1 cellular context compared by ENCODE assay signal in genomic region chr19:46210634-46211033, GRCh38.
TF ChIP-seq lines count a peak whose summit lies in the region.

No MANE protein-coding gene starts in this region.

TF ChIP-seq in K562, 482 proteins besides CTCF, POLR2A, EP300 and RAD21 (continued from another document and continues in another):
- TF ChIP-seq, protein P1, sequence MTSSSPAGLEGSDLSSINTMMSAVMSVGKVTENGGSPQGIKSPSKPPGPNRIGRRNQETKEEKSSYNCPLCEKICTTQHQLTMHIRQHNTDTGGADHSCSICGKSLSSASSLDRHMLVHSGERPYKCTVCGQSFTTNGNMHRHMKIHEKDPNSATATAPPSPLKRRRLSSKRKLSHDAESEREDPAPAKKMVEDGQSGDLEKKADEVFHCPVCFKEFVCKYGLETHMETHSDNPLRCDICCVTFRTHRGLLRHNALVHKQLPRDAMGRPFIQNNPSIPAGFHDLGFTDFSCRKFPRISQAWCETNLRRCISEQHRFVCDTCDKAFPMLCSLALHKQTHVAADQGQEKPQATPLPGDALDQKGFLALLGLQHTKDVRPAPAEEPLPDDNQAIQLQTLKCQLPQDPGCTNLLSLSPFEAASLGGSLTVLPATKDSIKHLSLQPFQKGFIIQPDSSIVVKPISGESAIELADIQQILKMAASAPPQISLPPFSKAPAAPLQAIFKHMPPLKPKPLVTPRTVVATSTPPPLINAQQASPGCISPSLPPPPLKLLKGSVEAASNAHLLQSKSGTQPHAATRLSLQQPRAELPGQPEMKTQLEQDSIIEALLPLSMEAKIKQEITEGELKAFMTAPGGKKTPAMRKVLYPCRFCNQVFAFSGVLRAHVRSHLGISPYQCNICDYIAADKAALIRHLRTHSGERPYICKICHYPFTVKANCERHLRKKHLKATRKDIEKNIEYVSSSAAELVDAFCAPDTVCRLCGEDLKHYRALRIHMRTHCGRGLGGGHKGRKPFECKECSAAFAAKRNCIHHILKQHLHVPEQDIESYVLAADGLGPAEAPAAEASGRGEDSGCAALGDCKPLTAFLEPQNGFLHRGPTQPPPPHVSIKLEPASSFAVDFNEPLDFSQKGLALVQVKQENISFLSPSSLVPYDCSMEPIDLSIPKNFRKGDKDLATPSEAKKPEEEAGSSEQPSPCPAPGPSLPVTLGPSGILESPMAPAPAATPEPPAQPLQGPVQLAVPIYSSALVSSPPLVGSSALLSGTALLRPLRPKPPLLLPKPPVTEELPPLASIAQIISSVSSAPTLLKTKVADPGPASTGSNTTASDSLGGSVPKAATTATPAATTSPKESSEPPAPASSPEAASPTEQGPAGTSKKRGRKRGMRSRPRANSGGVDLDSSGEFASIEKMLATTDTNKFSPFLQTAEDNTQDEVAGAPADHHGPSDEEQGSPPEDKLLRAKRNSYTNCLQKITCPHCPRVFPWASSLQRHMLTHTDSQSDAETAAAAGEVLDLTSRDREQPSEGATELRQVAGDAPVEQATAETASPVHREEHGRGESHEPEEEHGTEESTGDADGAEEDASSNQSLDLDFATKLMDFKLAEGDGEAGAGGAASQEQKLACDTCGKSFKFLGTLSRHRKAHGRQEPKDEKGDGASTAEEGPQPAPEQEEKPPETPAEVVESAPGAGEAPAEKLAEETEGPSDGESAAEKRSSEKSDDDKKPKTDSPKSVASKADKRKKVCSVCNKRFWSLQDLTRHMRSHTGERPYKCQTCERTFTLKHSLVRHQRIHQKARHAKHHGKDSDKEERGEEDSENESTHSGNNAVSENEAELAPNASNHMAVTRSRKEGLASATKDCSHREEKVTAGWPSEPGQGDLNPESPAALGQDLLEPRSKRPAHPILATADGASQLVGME (CRISPR knock-in tag; IDR thresholded peaks at IDR 0.05): 0 out of 2 replicates have a peak, but pooled peaks have one; percentile 36
- TF ChIP-seq NFIX (CRISPR knock-in tag; IDR thresholded peaks at IDR 0.05; ENCODE audit: low read depth) (peak; percentile 98), NCOR1 (IDR thresholded peaks at IDR 0.05) (0 out of 2 replicates have a peak, but pooled peaks have one; percentile 21), EGR1 (conservative IDR thresholded peaks at IDR 0.05) (peak; percentile 66), CBFA2T3 (IDR thresholded peaks at IDR 0.05) (peak; percentile 34; the same call in 1 of the 2 replicates), RFX1 (IDR thresholded peaks at IDR 0.05) (no peak), HDAC2 (IDR thresholded peaks at IDR 0.05) (no peak), TCF3 (CRISPR knock-in tag; IDR thresholded peaks at IDR 0.05) (peak; percentile 49; the same call in 1 of the 2 replicates), ARNT (IDR thresholded peaks at IDR 0.05) (no peak), NFIC (IDR thresholded peaks at IDR 0.05) (peak; percentile 99), CREB3 (tag; conservative IDR thresholded peaks at IDR 0.05; ENCODE audit: low read depth) (no peak), NCOA4 (IDR thresholded peaks at IDR 0.05; ENCODE audit: partially characterized antibody) (no peak), LCOR (CRISPR knock-in tag; IDR thresholded peaks at IDR 0.05) (no peak), CUX1 (CRISPR knock-in tag; IDR thresholded peaks at IDR 0.05) (peak; percentile 74; the same call in 1 of the 2 replicates), HSF4 (CRISPR knock-in tag; IDR thresholded peaks at IDR 0.05; ENCODE audit: borderline replicate concordance) (0 out of 2 replicates have a peak, but pooled peaks have one; percentile 38), ZFX (CRISPR knock-in tag; IDR thresholded peaks at IDR 0.05) (0 out of 2 replicates have a peak, but pooled peaks have one; percentile 2), ZNF143 (CRISPR knock-in tag; IDR thresholded peaks at IDR 0.05) (peak; percentile 43; the same call in 1 of the 2 replicates), SMAD1 (IDR thresholded peaks at IDR 0.05; ENCODE audit: low read depth, low read length, partially characterized antibody) (peak; percentile 71), HES1 (IDR thresholded peaks at IDR 0.05; ENCODE audit: low read depth) (no peak)
- TF ChIP-seq, protein P2, sequence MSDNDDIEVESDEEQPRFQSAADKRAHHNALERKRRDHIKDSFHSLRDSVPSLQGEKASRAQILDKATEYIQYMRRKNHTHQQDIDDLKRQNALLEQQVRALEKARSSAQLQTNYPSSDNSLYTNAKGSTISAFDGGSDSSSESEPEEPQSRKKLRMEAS (CRISPR knock-in tag; IDR thresholded peaks at IDR 0.05): 0 out of 2 replicates have a peak, but pooled peaks have one; percentile 30
- TF ChIP-seq, protein P3, sequence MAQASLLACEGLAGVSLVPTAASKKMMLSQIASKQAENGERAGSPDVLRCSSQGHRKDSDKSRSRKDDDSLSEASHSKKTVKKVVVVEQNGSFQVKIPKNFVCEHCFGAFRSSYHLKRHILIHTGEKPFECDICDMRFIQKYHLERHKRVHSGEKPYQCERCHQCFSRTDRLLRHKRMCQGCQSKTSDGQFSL (CRISPR knock-in tag; IDR thresholded peaks at IDR 0.05): no peak
- TF ChIP-seq, protein P3 (tag; IDR thresholded peaks at IDR 0.05): no peak
- TF ChIP-seq, protein P4, sequence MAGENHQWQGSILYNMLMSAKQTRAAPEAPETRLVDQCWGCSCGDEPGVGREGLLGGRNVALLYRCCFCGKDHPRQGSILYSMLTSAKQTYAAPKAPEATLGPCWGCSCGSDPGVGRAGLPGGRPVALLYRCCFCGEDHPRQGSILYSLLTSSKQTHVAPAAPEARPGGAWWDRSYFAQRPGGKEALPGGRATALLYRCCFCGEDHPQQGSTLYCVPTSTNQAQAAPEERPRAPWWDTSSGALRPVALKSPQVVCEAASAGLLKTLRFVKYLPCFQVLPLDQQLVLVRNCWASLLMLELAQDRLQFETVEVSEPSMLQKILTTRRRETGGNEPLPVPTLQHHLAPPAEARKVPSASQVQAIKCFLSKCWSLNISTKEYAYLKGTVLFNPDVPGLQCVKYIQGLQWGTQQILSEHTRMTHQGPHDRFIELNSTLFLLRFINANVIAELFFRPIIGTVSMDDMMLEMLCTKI (IDR thresholded peaks at IDR 0.05; ENCODE audit: partially characterized antibody): no peak
- TF ChIP-seq, protein P5, sequence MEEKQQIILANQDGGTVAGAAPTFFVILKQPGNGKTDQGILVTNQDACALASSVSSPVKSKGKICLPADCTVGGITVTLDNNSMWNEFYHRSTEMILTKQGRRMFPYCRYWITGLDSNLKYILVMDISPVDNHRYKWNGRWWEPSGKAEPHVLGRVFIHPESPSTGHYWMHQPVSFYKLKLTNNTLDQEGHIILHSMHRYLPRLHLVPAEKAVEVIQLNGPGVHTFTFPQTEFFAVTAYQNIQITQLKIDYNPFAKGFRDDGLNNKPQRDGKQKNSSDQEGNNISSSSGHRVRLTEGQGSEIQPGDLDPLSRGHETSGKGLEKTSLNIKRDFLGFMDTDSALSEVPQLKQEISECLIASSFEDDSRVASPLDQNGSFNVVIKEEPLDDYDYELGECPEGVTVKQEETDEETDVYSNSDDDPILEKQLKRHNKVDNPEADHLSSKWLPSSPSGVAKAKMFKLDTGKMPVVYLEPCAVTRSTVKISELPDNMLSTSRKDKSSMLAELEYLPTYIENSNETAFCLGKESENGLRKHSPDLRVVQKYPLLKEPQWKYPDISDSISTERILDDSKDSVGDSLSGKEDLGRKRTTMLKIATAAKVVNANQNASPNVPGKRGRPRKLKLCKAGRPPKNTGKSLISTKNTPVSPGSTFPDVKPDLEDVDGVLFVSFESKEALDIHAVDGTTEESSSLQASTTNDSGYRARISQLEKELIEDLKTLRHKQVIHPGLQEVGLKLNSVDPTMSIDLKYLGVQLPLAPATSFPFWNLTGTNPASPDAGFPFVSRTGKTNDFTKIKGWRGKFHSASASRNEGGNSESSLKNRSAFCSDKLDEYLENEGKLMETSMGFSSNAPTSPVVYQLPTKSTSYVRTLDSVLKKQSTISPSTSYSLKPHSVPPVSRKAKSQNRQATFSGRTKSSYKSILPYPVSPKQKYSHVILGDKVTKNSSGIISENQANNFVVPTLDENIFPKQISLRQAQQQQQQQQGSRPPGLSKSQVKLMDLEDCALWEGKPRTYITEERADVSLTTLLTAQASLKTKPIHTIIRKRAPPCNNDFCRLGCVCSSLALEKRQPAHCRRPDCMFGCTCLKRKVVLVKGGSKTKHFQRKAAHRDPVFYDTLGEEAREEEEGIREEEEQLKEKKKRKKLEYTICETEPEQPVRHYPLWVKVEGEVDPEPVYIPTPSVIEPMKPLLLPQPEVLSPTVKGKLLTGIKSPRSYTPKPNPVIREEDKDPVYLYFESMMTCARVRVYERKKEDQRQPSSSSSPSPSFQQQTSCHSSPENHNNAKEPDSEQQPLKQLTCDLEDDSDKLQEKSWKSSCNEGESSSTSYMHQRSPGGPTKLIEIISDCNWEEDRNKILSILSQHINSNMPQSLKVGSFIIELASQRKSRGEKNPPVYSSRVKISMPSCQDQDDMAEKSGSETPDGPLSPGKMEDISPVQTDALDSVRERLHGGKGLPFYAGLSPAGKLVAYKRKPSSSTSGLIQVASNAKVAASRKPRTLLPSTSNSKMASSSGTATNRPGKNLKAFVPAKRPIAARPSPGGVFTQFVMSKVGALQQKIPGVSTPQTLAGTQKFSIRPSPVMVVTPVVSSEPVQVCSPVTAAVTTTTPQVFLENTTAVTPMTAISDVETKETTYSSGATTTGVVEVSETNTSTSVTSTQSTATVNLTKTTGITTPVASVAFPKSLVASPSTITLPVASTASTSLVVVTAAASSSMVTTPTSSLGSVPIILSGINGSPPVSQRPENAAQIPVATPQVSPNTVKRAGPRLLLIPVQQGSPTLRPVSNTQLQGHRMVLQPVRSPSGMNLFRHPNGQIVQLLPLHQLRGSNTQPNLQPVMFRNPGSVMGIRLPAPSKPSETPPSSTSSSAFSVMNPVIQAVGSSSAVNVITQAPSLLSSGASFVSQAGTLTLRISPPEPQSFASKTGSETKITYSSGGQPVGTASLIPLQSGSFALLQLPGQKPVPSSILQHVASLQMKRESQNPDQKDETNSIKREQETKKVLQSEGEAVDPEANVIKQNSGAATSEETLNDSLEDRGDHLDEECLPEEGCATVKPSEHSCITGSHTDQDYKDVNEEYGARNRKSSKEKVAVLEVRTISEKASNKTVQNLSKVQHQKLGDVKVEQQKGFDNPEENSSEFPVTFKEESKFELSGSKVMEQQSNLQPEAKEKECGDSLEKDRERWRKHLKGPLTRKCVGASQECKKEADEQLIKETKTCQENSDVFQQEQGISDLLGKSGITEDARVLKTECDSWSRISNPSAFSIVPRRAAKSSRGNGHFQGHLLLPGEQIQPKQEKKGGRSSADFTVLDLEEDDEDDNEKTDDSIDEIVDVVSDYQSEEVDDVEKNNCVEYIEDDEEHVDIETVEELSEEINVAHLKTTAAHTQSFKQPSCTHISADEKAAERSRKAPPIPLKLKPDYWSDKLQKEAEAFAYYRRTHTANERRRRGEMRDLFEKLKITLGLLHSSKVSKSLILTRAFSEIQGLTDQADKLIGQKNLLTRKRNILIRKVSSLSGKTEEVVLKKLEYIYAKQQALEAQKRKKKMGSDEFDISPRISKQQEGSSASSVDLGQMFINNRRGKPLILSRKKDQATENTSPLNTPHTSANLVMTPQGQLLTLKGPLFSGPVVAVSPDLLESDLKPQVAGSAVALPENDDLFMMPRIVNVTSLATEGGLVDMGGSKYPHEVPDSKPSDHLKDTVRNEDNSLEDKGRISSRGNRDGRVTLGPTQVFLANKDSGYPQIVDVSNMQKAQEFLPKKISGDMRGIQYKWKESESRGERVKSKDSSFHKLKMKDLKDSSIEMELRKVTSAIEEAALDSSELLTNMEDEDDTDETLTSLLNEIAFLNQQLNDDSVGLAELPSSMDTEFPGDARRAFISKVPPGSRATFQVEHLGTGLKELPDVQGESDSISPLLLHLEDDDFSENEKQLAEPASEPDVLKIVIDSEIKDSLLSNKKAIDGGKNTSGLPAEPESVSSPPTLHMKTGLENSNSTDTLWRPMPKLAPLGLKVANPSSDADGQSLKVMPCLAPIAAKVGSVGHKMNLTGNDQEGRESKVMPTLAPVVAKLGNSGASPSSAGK (IDR thresholded peaks at IDR 0.05): 0 out of 2 replicates have a peak, but pooled peaks have one; percentile 28
